ENCODE assay signal across 1 cellular context in the genomic region with DNA sequence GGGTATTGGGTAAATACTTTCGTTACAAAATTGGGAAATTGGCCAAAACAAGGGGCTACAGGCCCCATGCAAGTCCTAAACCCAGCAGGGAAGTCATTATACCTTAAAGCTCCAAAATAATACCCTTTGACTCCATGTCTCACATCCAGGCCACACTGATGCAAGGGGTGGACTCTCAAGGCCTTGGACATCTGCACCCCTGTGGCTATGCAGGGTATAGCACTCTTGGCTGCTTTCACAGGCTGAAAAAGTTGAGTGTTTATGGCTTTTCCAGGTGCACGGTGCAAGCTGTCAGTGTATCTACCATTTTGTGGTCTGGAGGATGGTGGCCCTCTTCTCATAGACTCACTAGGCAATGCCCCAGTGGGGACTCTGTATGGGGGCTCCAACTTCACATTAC.
TF ChIP-seq lines count a peak whose summit lies in the region.

No MANE protein-coding gene starts in this region.

TF ChIP-seq in K562, 482 proteins besides CTCF, POLR2A, EP300 and RAD21 (continued from another document):
- TF ChIP-seq NCOA6 (IDR thresholded peaks at IDR 0.05) (no peak), IRF2 (CRISPR knock-in tag; IDR thresholded peaks at IDR 0.05) (no peak), NEUROD1 (IDR thresholded peaks at IDR 0.05; ENCODE audit: borderline replicate concordance, low read depth, low read length, partially characterized antibody) (no peak), BMI1 (IDR thresholded peaks at IDR 0.05; ENCODE audit: low read length) (no peak), GATAD2A (IDR thresholded peaks at IDR 0.05) (no peak), KLF13 (tag; IDR thresholded peaks at IDR 0.05; ENCODE audit: borderline replicate concordance, low read depth) (no peak), EWSR1 (IDR thresholded peaks at IDR 0.05; ENCODE audit: borderline replicate concordance, low read depth, partially characterized antibody) (no peak), GABPA (tag; conservative IDR thresholded peaks at IDR 0.05; ENCODE audit: low read depth) (no peak)
- TF ChIP-seq, protein P1, sequence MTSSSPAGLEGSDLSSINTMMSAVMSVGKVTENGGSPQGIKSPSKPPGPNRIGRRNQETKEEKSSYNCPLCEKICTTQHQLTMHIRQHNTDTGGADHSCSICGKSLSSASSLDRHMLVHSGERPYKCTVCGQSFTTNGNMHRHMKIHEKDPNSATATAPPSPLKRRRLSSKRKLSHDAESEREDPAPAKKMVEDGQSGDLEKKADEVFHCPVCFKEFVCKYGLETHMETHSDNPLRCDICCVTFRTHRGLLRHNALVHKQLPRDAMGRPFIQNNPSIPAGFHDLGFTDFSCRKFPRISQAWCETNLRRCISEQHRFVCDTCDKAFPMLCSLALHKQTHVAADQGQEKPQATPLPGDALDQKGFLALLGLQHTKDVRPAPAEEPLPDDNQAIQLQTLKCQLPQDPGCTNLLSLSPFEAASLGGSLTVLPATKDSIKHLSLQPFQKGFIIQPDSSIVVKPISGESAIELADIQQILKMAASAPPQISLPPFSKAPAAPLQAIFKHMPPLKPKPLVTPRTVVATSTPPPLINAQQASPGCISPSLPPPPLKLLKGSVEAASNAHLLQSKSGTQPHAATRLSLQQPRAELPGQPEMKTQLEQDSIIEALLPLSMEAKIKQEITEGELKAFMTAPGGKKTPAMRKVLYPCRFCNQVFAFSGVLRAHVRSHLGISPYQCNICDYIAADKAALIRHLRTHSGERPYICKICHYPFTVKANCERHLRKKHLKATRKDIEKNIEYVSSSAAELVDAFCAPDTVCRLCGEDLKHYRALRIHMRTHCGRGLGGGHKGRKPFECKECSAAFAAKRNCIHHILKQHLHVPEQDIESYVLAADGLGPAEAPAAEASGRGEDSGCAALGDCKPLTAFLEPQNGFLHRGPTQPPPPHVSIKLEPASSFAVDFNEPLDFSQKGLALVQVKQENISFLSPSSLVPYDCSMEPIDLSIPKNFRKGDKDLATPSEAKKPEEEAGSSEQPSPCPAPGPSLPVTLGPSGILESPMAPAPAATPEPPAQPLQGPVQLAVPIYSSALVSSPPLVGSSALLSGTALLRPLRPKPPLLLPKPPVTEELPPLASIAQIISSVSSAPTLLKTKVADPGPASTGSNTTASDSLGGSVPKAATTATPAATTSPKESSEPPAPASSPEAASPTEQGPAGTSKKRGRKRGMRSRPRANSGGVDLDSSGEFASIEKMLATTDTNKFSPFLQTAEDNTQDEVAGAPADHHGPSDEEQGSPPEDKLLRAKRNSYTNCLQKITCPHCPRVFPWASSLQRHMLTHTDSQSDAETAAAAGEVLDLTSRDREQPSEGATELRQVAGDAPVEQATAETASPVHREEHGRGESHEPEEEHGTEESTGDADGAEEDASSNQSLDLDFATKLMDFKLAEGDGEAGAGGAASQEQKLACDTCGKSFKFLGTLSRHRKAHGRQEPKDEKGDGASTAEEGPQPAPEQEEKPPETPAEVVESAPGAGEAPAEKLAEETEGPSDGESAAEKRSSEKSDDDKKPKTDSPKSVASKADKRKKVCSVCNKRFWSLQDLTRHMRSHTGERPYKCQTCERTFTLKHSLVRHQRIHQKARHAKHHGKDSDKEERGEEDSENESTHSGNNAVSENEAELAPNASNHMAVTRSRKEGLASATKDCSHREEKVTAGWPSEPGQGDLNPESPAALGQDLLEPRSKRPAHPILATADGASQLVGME (CRISPR knock-in tag; IDR thresholded peaks at IDR 0.05), result no peak
- TF ChIP-seq, protein P2, sequence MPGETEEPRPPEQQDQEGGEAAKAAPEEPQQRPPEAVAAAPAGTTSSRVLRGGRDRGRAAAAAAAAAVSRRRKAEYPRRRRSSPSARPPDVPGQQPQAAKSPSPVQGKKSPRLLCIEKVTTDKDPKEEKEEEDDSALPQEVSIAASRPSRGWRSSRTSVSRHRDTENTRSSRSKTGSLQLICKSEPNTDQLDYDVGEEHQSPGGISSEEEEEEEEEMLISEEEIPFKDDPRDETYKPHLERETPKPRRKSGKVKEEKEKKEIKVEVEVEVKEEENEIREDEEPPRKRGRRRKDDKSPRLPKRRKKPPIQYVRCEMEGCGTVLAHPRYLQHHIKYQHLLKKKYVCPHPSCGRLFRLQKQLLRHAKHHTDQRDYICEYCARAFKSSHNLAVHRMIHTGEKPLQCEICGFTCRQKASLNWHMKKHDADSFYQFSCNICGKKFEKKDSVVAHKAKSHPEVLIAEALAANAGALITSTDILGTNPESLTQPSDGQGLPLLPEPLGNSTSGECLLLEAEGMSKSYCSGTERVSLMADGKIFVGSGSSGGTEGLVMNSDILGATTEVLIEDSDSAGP (CRISPR knock-in tag; IDR thresholded peaks at IDR 0.05), result no peak
